Comparison of ENCODE assay signal across 7 cellular contexts in the genomic region with DNA sequence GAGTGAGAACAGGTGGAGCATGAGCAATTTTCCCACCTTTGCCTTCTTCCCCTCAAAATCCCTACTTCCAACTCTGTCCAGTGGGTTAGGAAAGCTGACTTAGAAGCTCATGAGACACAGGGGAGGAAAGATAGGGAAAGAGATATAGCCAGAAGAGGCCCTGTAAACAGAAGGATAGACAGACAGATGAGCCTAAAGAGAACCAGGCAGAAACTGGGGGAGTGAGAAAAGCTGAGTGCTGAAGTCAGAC. TPM values are rescaled to one million over a fixed set of nuclear protein-coding genes. Genes with fewer than 3 reads are reported as not detected.
A peak's percentile ranks its signal among the peaks of the same experiment; 100 is the strongest.
DNase-seq lines count a peak whose midpoint lies in the region; ATAC-seq and TF ChIP-seq lines count a peak whose summit lies in the region.
"Had no signal": no experiment of that assay in that cellular context is flagged by ENCODE, and none has a peak within 500 bp of the region (broad histone marks: within the 10 kb centered on the region; RNA-seq: fewer than 3 reads in every experiment).

No MANE protein-coding gene starts in this region.

- peaks cover 0 to 66% of the 10 kb centered on the region in 2 donors for H3K4me1 ChIP-seq in right atrium auricular region
- peaks cover 51% of the 10 kb centered on the region for H3K4me1 ChIP-seq in lower lobe of right lung

- H3K27ac ChIP-seq in right atrium auricular region = peak overlapping the region; percentile 47 to 75
- H3K27ac ChIP-seq in lower lobe of right lung = peak overlapping the region; percentile 72

- ATAC-seq in Right ventricle myocardium inferior = no peak
- ATAC-seq in lower lobe of right lung = no peak
- no peak for ATAC-seq in HG02885 (IDR thresholded peaks at IDR 0.05; ENCODE audit: poor library complexity, unreplicated experiment)
- ATAC-seq in GM18868 (IDR thresholded peaks at IDR 0.05; ENCODE audit: unreplicated experiment) = no peak

- intact Hi-C loops in Right ventricle myocardium inferior (cut with DNase I) = no loop called here
- intact Hi-C loops in lower lobe of right lung (cut with DNase I) = no loop called here

- H3K4me3 ChIP-seq in right atrium auricular region = no peak overlapping the region
- no peak overlapping the region for H3K4me3 ChIP-seq in lower lobe of right lung

- no peak for TF ChIP-seq CTCF in right atrium auricular region (IDR thresholded peaks at IDR 0.05)
- no peak for TF ChIP-seq CTCF in lower lobe of right lung (IDR thresholded peaks at IDR 0.05)

- H3K9me3 ChIP-seq in right atrium auricular region = no peaks in the 10 kb centered on the region
- H3K9me3 ChIP-seq in lower lobe of right lung = no peaks in the 10 kb centered on the region

- DNase-seq in right atrium auricular region (ENCODE audit: low spot score) (no peak), Right ventricle myocardium inferior (ENCODE audit: missing footprints) (no peak), lower lobe of right lung (no peak), NCI-H748 (lab: John Stamatoyannopoulos, UW; ENCODE audit: unreplicated experiment) (no peak)
- DNase-seq: MM.1S had no signal

- H3K27me3 ChIP-seq in right atrium auricular region (no peaks in the 10 kb centered on the region), lower lobe of right lung (ENCODE audit: low read depth) (peaks cover 18% of the 10 kb centered on the region)

- peaks cover 6% of the 10 kb centered on the region for H3K36me3 ChIP-seq in right atrium auricular region
- peaks cover 24% of the 10 kb centered on the region for H3K36me3 ChIP-seq in lower lobe of right lung

RNA-seq across cellular contexts. Expression of gene AJUBA, which starts 5.0 kb away (rescaled TPM):
- total RNA-seq in right atrium auricular region = 10 to 100 TPM in 1 of 2 donors, 1 to 10 TPM in 1; 5.8 to 24.6 TPM
- 13.1 TPM for total RNA-seq in Right ventricle myocardium inferior
- 28.7 TPM for total RNA-seq in lower lobe of right lung

RNA-seq across cellular contexts. Expression of gene HAUS4, which starts 20.5 kb away (rescaled TPM):
- total RNA-seq in right atrium auricular region = 10 to 100 TPM; 25.8 to 28.7 TPM
- total RNA-seq in Right ventricle myocardium inferior = 19.5 TPM
- total RNA-seq in lower lobe of right lung = 54.5 TPM

RNA-seq across cellular contexts. Expression of gene C14orf93, which starts 32.6 kb away (rescaled TPM):
- total RNA-seq in right atrium auricular region = 1 to 10 TPM; 5.0 to 6.8 TPM
- total RNA-seq in Right ventricle myocardium inferior = 5.6 TPM
- total RNA-seq in lower lobe of right lung = 9.8 TPM

RNA-seq across cellular contexts. Expression of gene PRMT5, which starts 48.2 kb away (rescaled TPM):
- total RNA-seq in right atrium auricular region (10 to 100 TPM; 23.3 to 55.1 TPM), Right ventricle myocardium inferior (48.7 TPM), lower lobe of right lung (37.3 TPM)

RNA-seq across cellular contexts. Expression of gene PSMB5, which starts 57.3 kb away (rescaled TPM):
- total RNA-seq in right atrium auricular region (100 to 1,000 TPM; 105 to 122 TPM), Right ventricle myocardium inferior (134 TPM), lower lobe of right lung (71.5 TPM)
